19 cellular contexts compared by ENCODE assay signal in genomic region chr22:38874529-38875222, GRCh38. TPM values are rescaled to one million over a fixed set of nuclear protein-coding genes. Genes with fewer than 3 reads are reported as not detected.
DNase-seq lines count a peak whose midpoint lies in the region; ATAC-seq lines count a peak whose summit lies in the region.
"Had no signal": no experiment of that assay in that cellular context is flagged by ENCODE, and none has a peak within 500 bp of the region (broad histone marks: within the 10 kb centered on the region; RNA-seq: fewer than 3 reads in every experiment).

No MANE protein-coding gene starts in this region.

- CTCF ChIA-PET in activated naive CD4-positive, alpha-beta T cell treated with anti-CD3 and anti-CD28 coated beads for 36 hours (lab: Charles Lee) = interaction anchor here (0.6 to 1.4 kb wide), 4 partner anchors 67 to 457 kb away, joined by 3 to 10 read pairs (median 4); no protein-coding TSS in a partner anchor

- intact Hi-C loops in activated naive CD4-positive, alpha-beta T cell treated with anti-CD3 and anti-CD28 coated beads for 36 hours (cut with micrococcal nuclease) = loop anchor here (1.0 to 5.0 kb wide), 9 partner anchors 67 to 1033 kb away; partner anchors contain the start of genes ATF4, CBX7 and GTPBP1

- H3K27ac Mint-ChIP-seq in activated naive CD4-positive, alpha-beta T cell treated with anti-CD3 and anti-CD28 coated beads for 36 hours = peak overlapping the region; percentile 77
- peak overlapping the region; percentile 92 for H3K27ac Mint-ChIP-seq in T-helper 17 cell
- H3K27ac Mint-ChIP-seq in stimulated activated memory B cell treated with anti-CD40 and anti-IgM and Interleukin-4, amounts not matched to agents 10 μg/mL and 1 μg/mL and 100 μg/mL, for 72 hours = peak overlapping the region; percentile 93

- H3K27ac ChIP-seq in epithelial cell of prostate = peak overlapping the region; percentile 54

- ATAC-seq in T-helper 17 cell (no peak), GM21423 (IDR thresholded peaks at IDR 0.05; ENCODE audit: unreplicated experiment) (no peak)
- no peak for ATAC-seq in stimulated activated memory B cell treated with anti-CD40 and anti-IgM and Interleukin-4, amounts not matched to agents 10 μg/mL and 1 μg/mL and 100 μg/mL, for 72 hours
- ATAC-seq: heart right ventricle had no signal

- no peaks in the 10 kb centered on the region for H3K27me3 Mint-ChIP-seq in activated naive CD4-positive, alpha-beta T cell treated with anti-CD3 and anti-CD28 coated beads for 36 hours (ENCODE audit: low read depth)
- H3K27me3 Mint-ChIP-seq in T-helper 17 cell = peaks cover 8% of the 10 kb centered on the region
- H3K27me3 Mint-ChIP-seq in stimulated activated memory B cell treated with anti-CD40 and anti-IgM and Interleukin-4, amounts not matched to agents 10 μg/mL and 1 μg/mL and 100 μg/mL, for 72 hours = no peaks in the 10 kb centered on the region

- DNase-seq in activated naive CD4-positive, alpha-beta T cell treated with anti-CD3 and anti-CD28 coated beads for 36 hours = no peak
- DNase-seq in activated naive CD4-positive, alpha-beta T cell (lab: John Stamatoyannopoulos, UW) = no peak
- no peak for DNase-seq in T-helper 17 cell
- no peak for DNase-seq in epithelial cell of prostate (ENCODE audit: low read depth, low spot score)
- DNase-seq in putamen (ENCODE audit: low spot score) = no peak
- DNase-seq in SW 1271 (lab: John Stamatoyannopoulos, UW) = no peak
- DNase-seq: dermis blood vessel endothelial cell, GDM1, heart right ventricle, kidney, midbrain, NCI-H1048, NCI-H2107 had no signal

- H3K36me3 Mint-ChIP-seq in activated naive CD4-positive, alpha-beta T cell treated with anti-CD3 and anti-CD28 coated beads for 36 hours (ENCODE audit: low read depth) = peaks cover 14% of the 10 kb centered on the region
- H3K36me3 Mint-ChIP-seq in T-helper 17 cell (ENCODE audit: low read depth) = no peaks in the 10 kb centered on the region
- H3K36me3 Mint-ChIP-seq in stimulated activated memory B cell treated with anti-CD40 and anti-IgM and Interleukin-4, amounts not matched to agents 10 μg/mL and 1 μg/mL and 100 μg/mL, for 72 hours = peaks cover 12% of the 10 kb centered on the region

- H3K4me1 Mint-ChIP-seq in activated naive CD4-positive, alpha-beta T cell treated with anti-CD3 and anti-CD28 coated beads for 36 hours (ENCODE audit: low read depth) = peaks cover 40% of the 10 kb centered on the region
- H3K4me1 Mint-ChIP-seq in T-helper 17 cell = peaks cover 35% of the 10 kb centered on the region
- H3K4me1 Mint-ChIP-seq in stimulated activated memory B cell treated with anti-CD40 and anti-IgM and Interleukin-4, amounts not matched to agents 10 μg/mL and 1 μg/mL and 100 μg/mL, for 72 hours = peaks cover 43% of the 10 kb centered on the region

- peaks cover 2% of the 10 kb centered on the region for H3K9me3 Mint-ChIP-seq in activated naive CD4-positive, alpha-beta T cell treated with anti-CD3 and anti-CD28 coated beads for 36 hours
- no peaks in the 10 kb centered on the region for H3K9me3 Mint-ChIP-seq in stimulated activated memory B cell treated with anti-CD40 and anti-IgM and Interleukin-4, amounts not matched to agents 10 μg/mL and 1 μg/mL and 100 μg/mL, for 72 hours
- H3K9me3 Mint-ChIP-seq: stimulated activated naive B cell treated with anti-CD40 and anti-IgM and Interleukin-4, amounts not matched to agents 10 μg/mL and 1 μg/mL and 100 μg/mL, for 72 hours had no signal

- no peaks in the 10 kb centered on the region for H3K9me3 ChIP-seq in T-helper 17 cell (ENCODE audit: control insufficient read depth, low read length, poor library complexity, severe bottlenecking)
- H3K9me3 ChIP-seq: esophagus muscularis mucosa, Peyer's patch, vagina had no signal

- peak overlapping the region; percentile 88 for H3K4me3 Mint-ChIP-seq in activated naive CD4-positive, alpha-beta T cell treated with anti-CD3 and anti-CD28 coated beads for 36 hours
- H3K4me3 Mint-ChIP-seq in T-helper 17 cell = no peak overlapping the region
- H3K4me3 Mint-ChIP-seq in stimulated activated memory B cell treated with anti-CD40 and anti-IgM and Interleukin-4, amounts not matched to agents 10 μg/mL and 1 μg/mL and 100 μg/mL, for 72 hours = no peak overlapping the region

RNA-seq across cellular contexts. Expression of gene CBX6, which starts 2.7 kb away (rescaled TPM):
- 10 to 100 TPM; 91.4 to 93.5 TPM for total RNA-seq in activated naive CD4-positive, alpha-beta T cell treated with anti-CD3 and anti-CD28 coated beads for 36 hours
- total RNA-seq in T-helper 17 cell = 10 to 100 TPM; 44.0 to 45.8 TPM

RNA-seq across cellular contexts. Expression of gene NPTXR, which starts 30.8 kb away (rescaled TPM):
- total RNA-seq in activated naive CD4-positive, alpha-beta T cell treated with anti-CD3 and anti-CD28 coated beads for 36 hours = 1 to 10 TPM; 1.4 to 1.5 TPM
- total RNA-seq in T-helper 17 cell = 1 to 10 TPM; 2.5 to 2.6 TPM
